7 cellular contexts compared by ENCODE assay signal in the genomic region with DNA sequence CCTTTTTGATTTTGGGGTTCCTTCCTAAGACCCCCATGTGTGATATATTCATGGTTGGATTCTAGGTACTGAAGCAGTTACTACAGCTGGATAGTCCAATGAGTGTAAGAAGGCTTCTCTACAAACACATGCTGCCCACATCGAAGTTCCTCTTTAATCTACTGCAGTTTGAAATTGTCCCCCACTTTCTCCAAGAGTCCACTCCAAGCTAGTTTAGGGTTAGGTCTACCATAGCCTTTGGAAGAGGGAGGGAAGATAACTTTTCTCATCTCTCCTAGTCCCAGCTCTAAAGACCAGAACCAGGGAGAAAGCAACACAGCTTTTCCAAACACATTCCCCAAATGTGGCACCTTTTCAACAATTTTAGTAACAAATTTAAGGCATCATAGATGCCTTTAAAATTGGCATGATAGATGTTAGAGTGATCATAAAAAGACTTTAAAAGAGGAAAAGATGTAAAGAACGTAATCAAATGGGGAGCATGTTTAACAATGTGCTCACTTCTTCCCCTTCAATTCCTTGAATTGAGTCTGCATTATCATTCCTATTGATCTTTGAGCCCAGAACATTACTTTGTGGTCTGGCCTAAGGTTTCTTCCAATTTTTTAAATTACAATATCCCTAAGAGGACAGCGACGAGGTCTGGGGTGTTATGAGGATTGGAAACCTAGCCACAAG. TPM values are rescaled to one million over a fixed set of nuclear protein-coding genes. Genes with fewer than 3 reads are reported as not detected.
DNase-seq lines count a peak whose midpoint lies in the region; ATAC-seq and TF ChIP-seq lines count a peak whose summit lies in the region.

No MANE protein-coding gene starts in this region.

- H3K36me3 Mint-ChIP-seq in WTC11 (peaks cover 17% of the 10 kb centered on the region), glutamatergic neuron (ENCODE audit: unreplicated experiment) (no peaks in the 10 kb centered on the region)

- 81 to 87% (median 84%) methylated on average over 4 of the region's 4 CpGs for WGBS in stomach, 5 donors

- TF ChIP-seq CTCF in HL-60 (IDR thresholded peaks at IDR 0.05; ENCODE audit: insufficient read depth, low read length): no peak
- TF ChIP-seq CTCF in WTC11 (IDR thresholded peaks at IDR 0.05): no peak
- no peak for TF ChIP-seq CTCF in glutamatergic neuron (IDR thresholded peaks at IDR 0.05; ENCODE audit: partially characterized antibody, unreplicated experiment)
- no peak for TF ChIP-seq CTCF in stomach (IDR thresholded peaks at IDR 0.05)

- intact Hi-C loops in stomach (cut with DNase I; ENCODE audit: low total_unique reads) (no loop called here), posterior cingulate gyrus (cut with DNase I) (loop anchor here (5.0 kb wide), 1 partner anchor 205 kb away; a partner anchor contains a TSS)

- TF ChIP-seq POLR2A in stomach (IDR thresholded peaks at IDR 0.05): no peak

- CTCF ChIA-PET in WTC11 (lab: Charles Lee): interaction anchor here (1.0 to 1.5 kb wide), 3 partner anchors 152 to 242 kb away, joined by 3 to 4 read pairs (median 3); a partner anchor contains a TSS

- H3K4me3 Mint-ChIP-seq in WTC11 (peak overlapping the region; percentile 98), glutamatergic neuron (ENCODE audit: unreplicated experiment) (peak overlapping the region; percentile 98)

- H3K27ac Mint-ChIP-seq in WTC11 (peak overlapping the region; percentile 99), glutamatergic neuron (ENCODE audit: unreplicated experiment) (no peak overlapping the region)

- H3K4me1 ChIP-seq in stomach: peaks cover 9 to 20% (median 15%) of the 10 kb centered on the region in 4 donors

- H3K9me3 ChIP-seq in stomach: no peaks in the 10 kb centered on the region

- no peak for TF ChIP-seq EP300 in stomach (IDR thresholded peaks at IDR 0.05)

- H3K27me3 ChIP-seq in HL-60 (ENCODE audit: insufficient read depth, poor library complexity, severe bottlenecking): no peaks in the 10 kb centered on the region
- H3K27me3 ChIP-seq in stomach: no peaks in the 10 kb centered on the region

- no peak for DNase-seq in HL-60 (ENCODE audit: low read depth in 1 of 2, low spot score in 1 of 2)
- DNase-seq in WTC11 (ENCODE audit: low spot score): no peak
- DNase-seq in glutamatergic neuron: no peak
- DNase-seq in stomach: no peak
- no peak for DNase-seq in DMS79 (lab: John Stamatoyannopoulos, UW)
- DNase-seq in posterior cingulate gyrus: no peak
- DNase-seq in activated CD4-positive, alpha-beta T cell treated with anti-CD3 and anti-CD28 coated beads for 48 hours: no peak

- no peaks in the 10 kb centered on the region for H3K9me3 Mint-ChIP-seq in WTC11
- H3K9me3 Mint-ChIP-seq in glutamatergic neuron (ENCODE audit: unreplicated experiment): no peaks in the 10 kb centered on the region

- H3K27ac ChIP-seq in HL-60 (replicated peaks) (peak overlapping the region; percentile 93), stomach (peak overlapping the region in 4 of 5 donors; percentile 92 to 98 (median 94))

- H3K4me3 ChIP-seq in HL-60 (replicated peaks; ENCODE audit: insufficient read depth, low read length): no peak overlapping the region
- H3K4me3 ChIP-seq in stomach: peak overlapping the region; percentile 60 to 71 (median 63)

- H3K27me3 Mint-ChIP-seq in WTC11 (ENCODE audit: low read depth) (no peaks in the 10 kb centered on the region), glutamatergic neuron (ENCODE audit: unreplicated experiment) (peaks cover 2% of the 10 kb centered on the region)

- peaks cover 19% of the 10 kb centered on the region for H3K4me1 Mint-ChIP-seq in WTC11
- peaks cover 10% of the 10 kb centered on the region for H3K4me1 Mint-ChIP-seq in glutamatergic neuron (ENCODE audit: low read depth, unreplicated experiment)

- no peak for ATAC-seq in WTC11

- POLR2A ChIA-PET in WTC11 (lab: Charles Lee): no interaction called here

- no peaks in the 10 kb centered on the region for H3K36me3 ChIP-seq in stomach

TF ChIP-seq in WTC11, 78 proteins besides CTCF, POLR2A, EP300 and RAD21:
- TF ChIP-seq, protein P1, sequence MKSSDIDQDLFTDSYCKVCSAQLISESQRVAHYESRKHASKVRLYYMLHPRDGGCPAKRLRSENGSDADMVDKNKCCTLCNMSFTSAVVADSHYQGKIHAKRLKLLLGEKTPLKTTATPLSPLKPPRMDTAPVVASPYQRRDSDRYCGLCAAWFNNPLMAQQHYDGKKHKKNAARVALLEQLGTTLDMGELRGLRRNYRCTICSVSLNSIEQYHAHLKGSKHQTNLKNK (CRISPR knock-in tag; IDR thresholded peaks at IDR 0.05): no peak
- TF ChIP-seq ZNF263 (CRISPR knock-in tag; IDR thresholded peaks at IDR 0.05; ENCODE audit: low read depth) (no peak), GRHL2 (CRISPR knock-in tag; IDR thresholded peaks at IDR 0.05; ENCODE audit: insufficient replicate concordance, severe bottlenecking) (no peak), KAT7 (CRISPR knock-in tag; IDR thresholded peaks at IDR 0.05; ENCODE audit: borderline replicate concordance) (no peak), TP53 (CRISPR knock-in tag; IDR thresholded peaks at IDR 0.05) (no peak), IRF2 (CRISPR knock-in tag; IDR thresholded peaks at IDR 0.05; ENCODE audit: borderline replicate concordance, low read depth) (no peak), TEAD4 (CRISPR knock-in tag; IDR thresholded peaks at IDR 0.05) (no peak)
- TF ChIP-seq, protein P2, sequence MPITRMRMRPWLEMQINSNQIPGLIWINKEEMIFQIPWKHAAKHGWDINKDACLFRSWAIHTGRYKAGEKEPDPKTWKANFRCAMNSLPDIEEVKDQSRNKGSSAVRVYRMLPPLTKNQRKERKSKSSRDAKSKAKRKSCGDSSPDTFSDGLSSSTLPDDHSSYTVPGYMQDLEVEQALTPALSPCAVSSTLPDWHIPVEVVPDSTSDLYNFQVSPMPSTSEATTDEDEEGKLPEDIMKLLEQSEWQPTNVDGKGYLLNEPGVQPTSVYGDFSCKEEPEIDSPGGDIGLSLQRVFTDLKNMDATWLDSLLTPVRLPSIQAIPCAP (CRISPR knock-in tag; IDR thresholded peaks at IDR 0.05): no peak

RNA-seq across cellular contexts. Expression of a gene that starts 1.0 kb away (rescaled TPM):
- total RNA-seq in WTC11 (2021) (28.2 to 36.5 TPM (median 31.7 TPM) in 3 replicates), glutamatergic neuron (ENCODE audit: unreplicated experiment) (2.2 TPM), stomach (10 to 100 TPM in 1 of 5 donors, 1 to 10 TPM in 2, under 1 TPM in 1, not detected in 1; 0.89 to 19.3 (median 3.5) TPM)
- polyA plus RNA-seq in stomach: 1 to 10 TPM in 1 of 3 donors, under 1 TPM in 1, not detected in 1; 0.93 to 1.0 TPM
